In genomic region chr5:59486508-59486907, GRCh38 we compare ENCODE assay signal across 32 cellular contexts.
"Had no signal": no experiment of that assay in that cellular context is flagged by ENCODE, and none has a peak within 500 bp of the region (broad histone marks: within the 10 kb centered on the region; RNA-seq: fewer than 3 reads in every experiment).

No MANE protein-coding gene starts in this region.

- H3K9me3 Mint-ChIP-seq: activated CD4-positive, alpha-beta memory T cell treated with anti-CD3 and anti-CD28 coated beads, Interleukin-2, amount 10 ng/mL, durations not matched to agents 7 days and 5 days; activated naive CD8-positive, alpha-beta T cell treated with anti-CD3 and anti-CD28 coated beads for 36 hours; central memory CD8-positive, alpha-beta T cell; WTC11 had no signal

- H3K36me3 Mint-ChIP-seq: activated CD8-positive, alpha-beta memory T cell treated with anti-CD3 and anti-CD28 coated beads, Interleukin-2, amount 10 ng/mL, durations not matched to agents 7 days and 5 days; activated naive CD8-positive, alpha-beta T cell treated with anti-CD3 and anti-CD28 coated beads for 36 hours; WTC11 had no signal

- DNase-seq: activated CD4-positive, alpha-beta memory T cell treated with anti-CD3 and anti-CD28 coated beads, Interleukin-2, amount 10 ng/mL, durations not matched to agents 7 days and 5 days; activated CD4-positive, alpha-beta T cell treated with anti-CD3 and anti-CD28 coated beads for 4 hours; activated CD4-positive, alpha-beta T cell treated with anti-CD3 and anti-CD28 coated beads, Interleukin-2, amount 50 U/mL, for 1 hour; activated CD4-positive, CD25-positive, alpha-beta regulatory T cell treated with anti-CD3 and anti-CD28 coated beads, Interleukin-2, amount 50 U/mL, for 72 hours; activated CD8-positive, alpha-beta memory T cell treated with anti-CD3 and anti-CD28 coated beads for 24 hours; activated CD8-positive, alpha-beta memory T cell treated with anti-CD3 and anti-CD28 coated beads, Interleukin-2, amount 10 ng/mL, durations not matched to agents 7 days and 5 days; activated CD8-positive, alpha-beta memory T cell treated with anti-CD3 and anti-CD28 coated beads, Interleukin-2, amount 50 U/mL, for 48 hours; activated effector memory CD4-positive, alpha-beta T cell treated with anti-CD3 and anti-CD28 coated beads, Interleukin-2, amount 50 U/mL, for 16 hours; activated naive CD4-positive, alpha-beta T cell; activated naive CD4-positive, alpha-beta T cell treated with anti-CD3 and anti-CD28 coated beads, Interleukin-2, amount 50 U/mL, for 16 hours; activated naive CD8-positive, alpha-beta T cell treated with anti-CD3 and anti-CD28 coated beads for 36 hours; activated T-cell treated with anti-CD3 and anti-CD28 coated beads, Interleukin-2, amount 50 U/mL, for 48 hours; amniotic stem cell; aorta; KG1; MG63; MV-4-11; NCI-H1092; NCI-H1436 treated with DMSO at 0.1 percent for 48 hours; NCI-H1694 treated with DMSO at 0.1 percent for 48 hours; NCI-H2029; NCI-H345; NCI-H524 treated with DMSO at 0.1 percent for 48 hours; SW 1271; T-helper 1 cell; T-helper 2 cell; T-helper 9 cell had no signal

- H3K36me3 ChIP-seq: cardiac muscle cell, MG63, SJCRH30 had no signal

- H3K27ac ChIP-seq: cardiac muscle cell had no signal

- H3K27me3 Mint-ChIP-seq: central memory CD8-positive, alpha-beta T cell had no signal

- H3K4me3 ChIP-seq: cardiac muscle cell, MG63, SJCRH30 had no signal

- H3K9me3 ChIP-seq: MG63, SJCRH30 had no signal

- H3K4me1 Mint-ChIP-seq: central memory CD8-positive, alpha-beta T cell had no signal

- H3K27ac Mint-ChIP-seq: activated CD4-positive, alpha-beta memory T cell treated with anti-CD3 and anti-CD28 coated beads, Interleukin-2, amount 10 ng/mL, durations not matched to agents 7 days and 5 days; activated CD8-positive, alpha-beta memory T cell treated with anti-CD3 and anti-CD28 coated beads, Interleukin-2, amount 10 ng/mL, durations not matched to agents 7 days and 5 days; activated naive CD8-positive, alpha-beta T cell treated with anti-CD3 and anti-CD28 coated beads for 36 hours; WTC11 had no signal

- H3K4me3 Mint-ChIP-seq: activated CD4-positive, alpha-beta memory T cell treated with anti-CD3 and anti-CD28 coated beads, Interleukin-2, amount 10 ng/mL, durations not matched to agents 7 days and 5 days; activated CD8-positive, alpha-beta memory T cell treated with anti-CD3 and anti-CD28 coated beads, Interleukin-2, amount 10 ng/mL, durations not matched to agents 7 days and 5 days; activated naive CD8-positive, alpha-beta T cell treated with anti-CD3 and anti-CD28 coated beads for 36 hours; central memory CD8-positive, alpha-beta T cell; WTC11 had no signal

- ATAC-seq: activated CD8-positive, alpha-beta memory T cell treated with anti-CD3 and anti-CD28 coated beads, Interleukin-2, amount 10 ng/mL, durations not matched to agents 7 days and 5 days; Panc1; WTC11 had no signal

- H3K27me3 ChIP-seq: cardiac muscle cell, MG63, SJCRH30 had no signal
